Comparison of ENCODE assay signal across 19 cellular contexts in the genomic region with DNA sequence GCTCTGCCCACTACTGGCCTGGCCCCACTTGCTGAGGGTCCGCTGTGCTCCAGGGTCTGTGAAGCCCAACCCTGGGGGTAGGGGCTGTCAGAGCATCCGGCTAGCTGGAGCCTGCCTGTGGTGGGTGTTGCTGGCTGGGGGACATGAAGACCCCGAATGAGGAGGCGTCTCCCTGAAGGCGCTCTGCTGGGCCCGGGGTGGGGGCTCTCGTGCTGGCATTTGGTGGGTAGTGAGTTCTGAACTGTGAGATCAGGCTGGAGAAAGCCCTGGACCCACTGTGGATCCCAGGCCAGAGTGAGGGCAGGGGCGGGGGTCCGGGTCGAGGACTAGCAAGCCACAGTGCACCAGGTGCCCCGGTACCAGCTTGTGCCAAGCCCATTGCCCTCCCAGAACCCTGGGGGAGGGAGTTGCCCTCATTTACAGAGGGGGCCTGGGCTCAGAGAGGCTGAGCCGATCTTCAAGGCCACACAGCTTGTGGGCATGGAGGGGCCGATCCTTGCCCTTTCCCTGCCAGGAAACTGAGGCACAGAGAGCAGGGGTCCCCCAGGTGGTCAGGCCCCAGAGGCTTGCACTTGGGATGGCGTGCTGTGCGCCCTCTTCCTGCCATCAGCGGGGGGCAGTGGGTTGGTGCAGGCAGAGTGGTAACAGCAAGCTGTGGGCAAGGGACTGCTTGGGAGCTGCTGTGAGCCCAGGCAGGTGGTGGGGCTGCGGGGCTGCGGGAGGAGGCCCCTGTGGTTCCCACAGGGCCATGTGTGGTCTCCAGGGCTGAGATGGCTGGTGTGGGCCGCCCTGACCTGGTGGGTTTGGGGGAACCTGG. TPM values are rescaled to one million over a fixed set of nuclear protein-coding genes. Genes with fewer than 3 reads are reported as not detected.
DNase-seq lines count a peak whose midpoint lies in the region; ATAC-seq and TF ChIP-seq lines count a peak whose summit lies in the region.
"Had no signal": no experiment of that assay in that cellular context is flagged by ENCODE, and none has a peak within 500 bp of the region (broad histone marks: within the 10 kb centered on the region; RNA-seq: fewer than 3 reads in every experiment).

No MANE protein-coding gene starts in this region.

- 80% methylated on average over 8 of the region's 19 CpGs for WGBS in right lobe of liver (ENCODE audit: insufficient coverage, low coverage, low lambda C conversion rate, missing lambda C conversion rate)

- H3K4me1 ChIP-seq in HEK293 (ENCODE audit: control insufficient read depth, insufficient read depth, low read length), result no peaks in the 10 kb centered on the region
- H3K4me1 ChIP-seq in right lobe of liver, result peaks cover 0 to 98% (median 64%) of the 10 kb centered on the region in 4 donors

- no peak for ATAC-seq in right lobe of liver
- ATAC-seq in GM18870 (IDR thresholded peaks at IDR 0.05; ENCODE audit: unreplicated experiment), result no peak
- ATAC-seq: activated CD4-positive, alpha-beta T cell treated with anti-CD3 and anti-CD28 coated beads for 36 hours; effector memory CD8-positive, alpha-beta T cell had no signal

- H3K27ac ChIP-seq in HEK293 (ENCODE audit: extremely low read depth, low read depth, low read length), result no peak overlapping the region
- H3K27ac ChIP-seq in caudate nucleus (ENCODE audit: low read depth, low read length), result peak overlapping the region; percentile 39
- peak overlapping the region; percentile 15 to 72 (median 65) for H3K27ac ChIP-seq in right lobe of liver
- peak overlapping the region; percentile 61 for H3K27ac ChIP-seq in substantia nigra (ENCODE audit: low read depth, low read length, poor library complexity, severe bottlenecking)
- H3K27ac ChIP-seq: brain microvascular endothelial cell had no signal

- H3K4me3 ChIP-seq in HEK293 (ENCODE audit: low read depth, low read length) (no peak overlapping the region), right lobe of liver (no peak overlapping the region)

- TF ChIP-seq CTCF in HEK293 (tag by site-specific recombination; IDR thresholded peaks at IDR 0.05) (no peak), right lobe of liver (IDR thresholded peaks at IDR 0.05) (no peak)

- H3K9me3 ChIP-seq in HEK293 (ENCODE audit: control insufficient read depth, insufficient read depth, low read depth, low read length), result no peaks in the 10 kb centered on the region
- H3K9me3 ChIP-seq in right lobe of liver, result no peaks in the 10 kb centered on the region

- CTCF ChIA-PET in HEK293 (lab: Yijun Ruan, JAX), result no interaction called here

- in situ Hi-C loops in ACHN (cut with HindIII; ENCODE audit: low pct_ligation_motif_present, low pct_unique_long_range_greater_than_20kb, low sequenced_read_pairs), result no loop called here

- TF ChIP-seq POLR2A in right lobe of liver (IDR thresholded peaks at IDR 0.05), result no peak

- POLR2A ChIA-PET in HEK293 (lab: Yijun Ruan, JAX), result no interaction called here

- H3K27me3 ChIP-seq in right lobe of liver, result no peaks in the 10 kb centered on the region
- H3K27me3 ChIP-seq: brain microvascular endothelial cell had no signal

- intact Hi-C loops in right lobe of liver (cut with DNase I), result loop anchor here in 1 of 2 donors (10.0 kb wide), 1 partner anchor 93 kb away; no protein-coding TSS in a partner anchor

- no peaks in the 10 kb centered on the region for H3K36me3 ChIP-seq in HEK293 (ENCODE audit: control insufficient read depth in 2 of 2, insufficient read depth in 1 of 2, low read length in 2 of 2)
- H3K36me3 ChIP-seq in right lobe of liver, result no peaks in the 10 kb centered on the region
- H3K36me3 ChIP-seq: brain microvascular endothelial cell had no signal

- DNase-seq in caudate nucleus (lab: John Stamatoyannopoulos, UW) (no peak), right lobe of liver (no peak), substantia nigra (lab: John Stamatoyannopoulos, UW) (no peak), ACHN (no peak), NCI-H82 (lab: John Stamatoyannopoulos, UW) (no peak)
- no peak for DNase-seq in activated CD4-positive, alpha-beta T cell treated with anti-CD3 and anti-CD28 coated beads, Interleukin-2, amount 50 U/mL, for 4 hours
- DNase-seq: activated CD4-positive, alpha-beta T cell treated with anti-CD3 and anti-CD28 coated beads for 36 hours; activated CD8-positive, alpha-beta memory T cell treated with anti-CD3 and anti-CD28 coated beads, Interleukin-2, amount 50 U/mL, for 48 hours; activated naive CD4-positive, alpha-beta T cell; brain microvascular endothelial cell; effector memory CD8-positive, alpha-beta T cell; foreskin fibroblast; NCI-H1048; NCI-H226; nephron progenitor cell; SHP77; T-helper 9 cell had no signal

TF ChIP-seq in HEK293, 187 proteins besides CTCF, POLR2A, EP300 and RAD21:
- TF ChIP-seq, protein P1, sequence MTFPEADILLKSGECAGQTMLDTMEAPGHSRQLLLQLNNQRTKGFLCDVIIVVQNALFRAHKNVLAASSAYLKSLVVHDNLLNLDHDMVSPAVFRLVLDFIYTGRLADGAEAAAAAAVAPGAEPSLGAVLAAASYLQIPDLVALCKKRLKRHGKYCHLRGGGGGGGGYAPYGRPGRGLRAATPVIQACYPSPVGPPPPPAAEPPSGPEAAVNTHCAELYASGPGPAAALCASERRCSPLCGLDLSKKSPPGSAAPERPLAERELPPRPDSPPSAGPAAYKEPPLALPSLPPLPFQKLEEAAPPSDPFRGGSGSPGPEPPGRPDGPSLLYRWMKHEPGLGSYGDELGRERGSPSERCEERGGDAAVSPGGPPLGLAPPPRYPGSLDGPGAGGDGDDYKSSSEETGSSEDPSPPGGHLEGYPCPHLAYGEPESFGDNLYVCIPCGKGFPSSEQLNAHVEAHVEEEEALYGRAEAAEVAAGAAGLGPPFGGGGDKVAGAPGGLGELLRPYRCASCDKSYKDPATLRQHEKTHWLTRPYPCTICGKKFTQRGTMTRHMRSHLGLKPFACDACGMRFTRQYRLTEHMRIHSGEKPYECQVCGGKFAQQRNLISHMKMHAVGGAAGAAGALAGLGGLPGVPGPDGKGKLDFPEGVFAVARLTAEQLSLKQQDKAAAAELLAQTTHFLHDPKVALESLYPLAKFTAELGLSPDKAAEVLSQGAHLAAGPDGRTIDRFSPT (tag by site-specific recombination; IDR thresholded peaks at IDR 0.05), result no peak
- TF ChIP-seq ZIC2 (tag by site-specific recombination; IDR thresholded peaks at IDR 0.05), result peak; percentile 95

RNA-seq across cellular contexts. Expression of a gene that starts 15.9 kb away (rescaled TPM):
- 100 to 1,000 TPM; 105 to 165 (median 131) TPM for total RNA-seq in right lobe of liver
